ENCODE assay signal across 17 cellular contexts in genomic region chr3:72970942-72971341, GRCh38.
"Had no signal": no experiment of that assay in that cellular context is flagged by ENCODE, and none has a peak within 500 bp of the region (broad histone marks: within the 10 kb centered on the region; RNA-seq: fewer than 3 reads in every experiment).

No MANE protein-coding gene starts in this region.

- H3K9me3 Mint-ChIP-seq: memory B cell, natural killer cell had no signal

- DNase-seq: dorsolateral prefrontal cortex; effector CD4-positive, alpha-beta T cell; kidney; natural killer cell; pancreas; stimulated activated CD4-positive, alpha-beta T cell treated with anti-CD3 and anti-CD28 coated beads, Interleukin-12 subunit alpha, Interleukin-12 subunit beta, amount 100 ng/mL, for 4 hours; stimulated activated CD4-positive, alpha-beta T cell treated with anti-CD3 and anti-CD28 coated beads, Interleukin-1b, Interleukin-23, amount 100 ng/mL, for 48 hours; stimulated activated CD4-positive, alpha-beta T cell treated with anti-CD3 and anti-CD28 coated beads, Interleukin-4, amount 100 ng/mL, for 1 hour; stimulated activated CD8-positive, alpha-beta memory T cell treated with anti-CD3 and anti-CD28 coated beads, Interleukin-4, amount 100 ng/mL, for 48 hours; stimulated activated naive CD4-positive, alpha-beta T cell treated with Interleukin-2 at 50 U/mL for 16 hours; stomach; thyroid gland; trophoblast cell had no signal

- H3K36me3 Mint-ChIP-seq: memory B cell, natural killer cell had no signal

- ATAC-seq: left lobe of liver, natural killer cell, pancreas, sciatic nerve had no signal

- H3K27me3 Mint-ChIP-seq: progenitor cell of endocrine pancreas had no signal

- H3K4me3 Mint-ChIP-seq: memory B cell, natural killer cell had no signal

- H3K4me1 Mint-ChIP-seq: memory B cell had no signal

- H3K27ac Mint-ChIP-seq: memory B cell, natural killer cell, progenitor cell of endocrine pancreas had no signal
